Comparison of ENCODE assay signal across 9 cellular contexts in genomic region chr20:31739550-31739863, GRCh38. TPM values are rescaled to one million over a fixed set of nuclear protein-coding genes. Genes with fewer than 3 reads are reported as not detected.
DNase-seq lines count a peak whose midpoint lies in the region; ATAC-seq, FAIRE-seq and TF ChIP-seq lines count a peak whose summit lies in the region.
"Had no signal": no experiment of that assay in that cellular context is flagged by ENCODE, and none has a peak within 500 bp of the region (broad histone marks: within the 10 kb centered on the region; RNA-seq: fewer than 3 reads in every experiment).

No MANE protein-coding gene starts in this region.

- no peaks in the 10 kb centered on the region for H3K27me3 ChIP-seq in H9 (ENCODE audit: insufficient read depth, low read length)

- no peak for TF ChIP-seq POLR2A in A549 (IDR thresholded peaks at IDR 0.05; ENCODE audit: low read length)

- H3K4me1 ChIP-seq in A549, result peaks cover 30% of the 10 kb centered on the region
- H3K4me1 ChIP-seq in H9 (ENCODE audit: insufficient read depth, low read length), result no peaks in the 10 kb centered on the region

- no peak overlapping the region for H3T11ph ChIP-seq in H9 (ENCODE audit: low read length)

- TF ChIP-seq RAD21 in A549 (conservative IDR thresholded peaks at IDR 0.05 in 1 of 2, IDR thresholded peaks at IDR 0.05 in 1 of 2), result no peak

- no peak overlapping the region for H2BK12ac ChIP-seq in H9 (ENCODE audit: insufficient read length, low read depth, low read length)

- no peak overlapping the region for H3K23ac ChIP-seq in H9 (ENCODE audit: insufficient read length, low read depth, low read length)

- H3K9me3 Mint-ChIP-seq in H9 (no peaks in the 10 kb centered on the region; a peak in 1 of 5 replicates), memory B cell (no peaks in the 10 kb centered on the region)
- H3K9me3 Mint-ChIP-seq in activated T-helper 17 cell treated with anti-CD3 and anti-CD28 coated beads, Interleukin-2, amount 50 U/mL, for 72 hours, result no peaks in the 10 kb centered on the region
- H3K9me3 Mint-ChIP-seq: activated T-cell treated with anti-CD3 and anti-CD28 coated beads, Interleukin-2, amount 50 U/mL, for 72 hours had no signal

- no peak overlapping the region for H3K56ac ChIP-seq in H9 (ENCODE audit: insufficient read length, low read depth, low read length)

- ATAC-seq in A549 (peak; percentile 4 to 6; a peak in 3 of 6 replicates), memory B cell (ENCODE audit: low read depth) (peak; percentile 18), GM18868 (IDR thresholded peaks at IDR 0.05; ENCODE audit: unreplicated experiment) (no peak), GM19328 (IDR thresholded peaks at IDR 0.05; ENCODE audit: unreplicated experiment) (no peak)
- no peak for ATAC-seq in activated T-helper 17 cell treated with anti-CD3 and anti-CD28 coated beads, Interleukin-2, amount 50 U/mL, for 72 hours (replicated peaks)

- H3K4me3 Mint-ChIP-seq in H9 (no peak overlapping the region), memory B cell (no peak overlapping the region)
- no peak overlapping the region for H3K4me3 Mint-ChIP-seq in activated T-helper 17 cell treated with anti-CD3 and anti-CD28 coated beads, Interleukin-2, amount 50 U/mL, for 72 hours
- H3K4me3 Mint-ChIP-seq: activated T-cell treated with anti-CD3 and anti-CD28 coated beads, Interleukin-2, amount 50 U/mL, for 72 hours had no signal

- no peak for TF ChIP-seq EP300 in A549 (IDR thresholded peaks at IDR 0.05)

- peak overlapping the region; percentile 57 for H3K4me3 ChIP-seq in A549
- H3K4me3 ChIP-seq in astrocyte of the spinal cord (ENCODE audit: low read depth, low read length), result peak overlapping the region; percentile 86

- POLR2A ChIA-PET in A549 (lab: Yijun Ruan, JAX), result interaction anchor here (0.5 to 1.6 kb wide), 8 partner anchors 9 to 118 kb away, joined by 3 to 21 read pairs (median 4); partner anchors contain the start of genes BCL2L1 and FOXS1

- H3K27ac Mint-ChIP-seq in H9 (no peak overlapping the region), memory B cell (no peak overlapping the region)
- no peak overlapping the region for H3K27ac Mint-ChIP-seq in activated T-helper 17 cell treated with anti-CD3 and anti-CD28 coated beads, Interleukin-2, amount 50 U/mL, for 72 hours
- H3K27ac Mint-ChIP-seq: activated T-cell treated with anti-CD3 and anti-CD28 coated beads, Interleukin-2, amount 50 U/mL, for 72 hours had no signal

- H3K4me2 ChIP-seq in A549 (peak overlapping the region; percentile 89), H9 (ENCODE audit: insufficient read depth, insufficient read length, low read length) (peak overlapping the region; percentile 93)

- peaks cover 8% of the 10 kb centered on the region for H3K23me2 ChIP-seq in H9 (ENCODE audit: insufficient read length, low read depth, low read length, poor library complexity, severe bottlenecking)

- CTCF ChIA-PET in A549 (lab: Yijun Ruan, JAX), result interaction anchor here (1.1 to 2.8 kb wide), 6 partner anchors 12 to 107 kb away, joined by 3 to 24 read pairs (median 4); no protein-coding TSS in a partner anchor

- H3K4ac ChIP-seq in H9 (ENCODE audit: low read depth, low read length), result no peak overlapping the region

- H2BK5ac ChIP-seq in H9 (ENCODE audit: insufficient read length, low read length), result no peak overlapping the region

- H4K91ac ChIP-seq in H9 (ENCODE audit: insufficient read length, low read depth, low read length), result no peak overlapping the region

- no peak overlapping the region for H4K8ac ChIP-seq in H9 (replicated peaks; ENCODE audit: insufficient read length, low read depth, low read length)

- H3K79me2 ChIP-seq in H9 (ENCODE audit: insufficient read depth, low read length), result peaks cover 14% of the 10 kb centered on the region; the same call in 1 of the 2 replicates

- no peaks in the 10 kb centered on the region for H4K20me1 ChIP-seq in H9 (ENCODE audit: control insufficient read depth, insufficient read depth, insufficient read length)

- H3K36me3 Mint-ChIP-seq in H9 (ENCODE audit: insufficient read depth in 1 of 3, low read depth in 3 of 3) (peaks cover 5 to 25% (median 13%) of the 10 kb centered on the region in 3 experiments; a peak in 6 of 7 replicates), memory B cell (no peaks in the 10 kb centered on the region)
- H3K36me3 Mint-ChIP-seq in activated T-helper 17 cell treated with anti-CD3 and anti-CD28 coated beads, Interleukin-2, amount 50 U/mL, for 72 hours (ENCODE audit: low read depth), result peaks cover 10% of the 10 kb centered on the region

- H3K9me3 ChIP-seq in A549, result no peaks in the 10 kb centered on the region
- H3K9me3 ChIP-seq in H9 (ENCODE audit: control insufficient read depth, low read depth, low read length), result no peaks in the 10 kb centered on the region

- H3K27me3 Mint-ChIP-seq in H9 (ENCODE audit: low read depth) (no peaks in the 10 kb centered on the region), memory B cell (no peaks in the 10 kb centered on the region)
- H3K27me3 Mint-ChIP-seq in activated T-helper 17 cell treated with anti-CD3 and anti-CD28 coated beads, Interleukin-2, amount 50 U/mL, for 72 hours, result no peaks in the 10 kb centered on the region

- no peak for FAIRE-seq in A549 (lab: Jason Lieb, UNC)

- TF ChIP-seq CTCF in A549 (IDR thresholded peaks at IDR 0.05) (no peak), H9 (conservative IDR thresholded peaks at IDR 0.05) (0 out of 3 replicates have a peak, but pooled peaks have one; percentile 7), astrocyte of the spinal cord (IDR thresholded peaks at IDR 0.05; ENCODE audit: low read depth, low read length) (no peak)

- peak overlapping the region; percentile 58 for H3K18ac ChIP-seq in H9 (ENCODE audit: insufficient read length, low read depth, low read length)

- no peak overlapping the region for H2BK120ac ChIP-seq in H9 (ENCODE audit: low read depth, low read length, poor library complexity, severe bottlenecking)

- H3K9ac ChIP-seq in H9 (ENCODE audit: extremely low read depth, insufficient read length, low read length), result peak overlapping the region; percentile 81

- peak overlapping the region; percentile 43; the same call in 1 of the 2 replicates for H3K14ac ChIP-seq in H9 (ENCODE audit: insufficient read depth, low read length)

- H3K4me1 Mint-ChIP-seq in H9, result peaks cover 2 to 3% of the 10 kb centered on the region in 2 experiments; a peak in 2 of 4 replicates
- no peaks in the 10 kb centered on the region for H3K4me1 Mint-ChIP-seq in memory B cell
- H3K4me1 Mint-ChIP-seq in activated T-helper 17 cell treated with anti-CD3 and anti-CD28 coated beads, Interleukin-2, amount 50 U/mL, for 72 hours, result no peaks in the 10 kb centered on the region

- no peak overlapping the region for H2AK5ac ChIP-seq in H9 (ENCODE audit: insufficient read length, low read length)

- H4K5ac ChIP-seq in H9 (ENCODE audit: insufficient read length, low read depth, low read length), result no peak overlapping the region

- H2AFZ ChIP-seq in H9 (ENCODE audit: low read length), result no peak overlapping the region

- DNase-seq in A549 (ENCODE audit: low read depth in 1 of 2, low spot score in 1 of 2), result no peak
- no peak for DNase-seq in H9
- no peak for DNase-seq in astrocyte of the spinal cord (ENCODE audit: low read depth, low spot score)
- no peak for DNase-seq in memory B cell (ENCODE audit: low spot score in 2 of 2)
- DNase-seq in NCI-H69 (lab: John Stamatoyannopoulos, UW), result no peak

- H3K27ac ChIP-seq in A549 (peak overlapping the region; percentile 84 to 87), H9 (ENCODE audit: insufficient read length, low read depth, low read length) (no peak overlapping the region)

- in situ Hi-C loops in astrocyte of the spinal cord (cut with HindIII; ENCODE audit: low sequenced_read_pairs), result no loop called here

- WGBS in A549 (ENCODE audit: missing lambda C conversion rate), result 0% methylated on average over 11 of the region's 11 CpGs
- WGBS in H9 (ENCODE audit: extremely low coverage, insufficient read length, low lambda C conversion rate), result no CpG with 5 or more reads among the region's 11 CpGs

- H2BK20ac ChIP-seq in H9 (ENCODE audit: low read depth, low read length, poor library complexity, severe bottlenecking), result no peak overlapping the region

- H2BK15ac ChIP-seq in H9 (ENCODE audit: low read depth, low read length), result no peak overlapping the region

- H3K79me1 ChIP-seq in H9 (ENCODE audit: insufficient read depth, low read depth, low read length, poor library complexity, severe bottlenecking), result no peaks in the 10 kb centered on the region

TF ChIP-seq in A549, 52 proteins besides CTCF, POLR2A, EP300 and RAD21:
- TF ChIP-seq E2F6 (IDR thresholded peaks at IDR 0.05; ENCODE audit: borderline replicate concordance, low read depth), result no peak
- TF ChIP-seq KDM5A (IDR thresholded peaks at IDR 0.05), result 0 out of 2 replicates have a peak, but pooled peaks have one; percentile 10
- no peak for TF ChIP-seq JUNB (IDR thresholded peaks at IDR 0.05)
- no peak for TF ChIP-seq RARB (CRISPR knock-in tag; IDR thresholded peaks at IDR 0.05)
- no peak for TF ChIP-seq FOSB (CRISPR knock-in tag; IDR thresholded peaks at IDR 0.05)
- TF ChIP-seq ZC3H11A (IDR thresholded peaks at IDR 0.05), result no peak
- no peak for TF ChIP-seq EHF (CRISPR knock-in tag; IDR thresholded peaks at IDR 0.05)

RNA-seq across cellular contexts. Expression of gene TPX2, which starts 0.4 kb away (rescaled TPM):
- polyA plus RNA-seq in A549 (2011; rRNA removed), result 79.4 and 92.9 TPM in 2 replicates
- polyA plus RNA-seq in A549 (2012; cell fraction: cytosol; rRNA removed), result 33.0 and 33.5 TPM in 2 replicates
- 30.7 and 46.3 TPM in 2 replicates for polyA plus RNA-seq in A549 (2012; cell fraction: nucleus; rRNA removed)
- 84.9 to 106 TPM (median 92.9 TPM) in 3 replicates for polyA plus RNA-seq in A549 (2017; fragmentation: RNase III; extraction: RNeasy Plus Mini Kit Qiagen cat#74134 plus additional on column Dnase treatment)
- polyA minus RNA-seq in A549 (2011; rRNA and poly(A)+ RNA removed), result 39.4 and 42.7 TPM in 2 replicates
- total RNA-seq in H9 (2021), result 161 TPM in 2 replicates
- total RNA-seq in activated T-helper 17 cell treated with anti-CD3 and anti-CD28 coated beads, Interleukin-2, amount 50 U/mL, for 72 hours, result 100 to 1,000 TPM; 122 to 142 TPM

RNA-seq across cellular contexts. Expression of gene BCL2L1, which starts 16.8 kb away (rescaled TPM):
- polyA plus RNA-seq in A549 (2011; rRNA removed) (159 and 178 TPM in 2 replicates), A549 (2017; fragmentation: RNase III; extraction: RNeasy Plus Mini Kit Qiagen cat#74134 plus additional on column Dnase treatment) (143 to 157 TPM (median 154 TPM) in 3 replicates)
- 100 and 118 TPM in 2 replicates for polyA plus RNA-seq in A549 (2012; cell fraction: cytosol; rRNA removed)
- polyA plus RNA-seq in A549 (2012; cell fraction: nucleus; rRNA removed), result 93.5 and 108 TPM in 2 replicates
- 116 and 122 TPM in 2 replicates for polyA minus RNA-seq in A549 (2011; rRNA and poly(A)+ RNA removed)
- 105 and 109 TPM in 2 replicates for total RNA-seq in H9 (2021)
- 100 to 1,000 TPM in 1 of 2 donors, 10 to 100 TPM in 1; 86.7 to 134 TPM for total RNA-seq in activated T-helper 17 cell treated with anti-CD3 and anti-CD28 coated beads, Interleukin-2, amount 50 U/mL, for 72 hours

Comparison
In these comparisons a context has a peak if more than half of its experiments do, and no peak if none do; other contexts are left out.
1. ATAC-seq: peak in A549 (2 of 2) and memory B cell (single experiment); none in GM18868 (single experiment), activated T-helper 17 cell treated with anti-CD3 and anti-CD28 coated beads, Interleukin-2, amount 50 U/mL, for 72 hours (single experiment) and GM19328 (single experiment).